ENCODE assay signal across 5 cellular contexts in genomic region chr16:70204668-70205405, GRCh38. TPM values are rescaled to one million over a fixed set of nuclear protein-coding genes. Genes with fewer than 3 reads are reported as not detected.
"Had no signal": no experiment of that assay in that cellular context is flagged by ENCODE, and none has a peak within 500 bp of the region (broad histone marks: within the 10 kb centered on the region; RNA-seq: fewer than 3 reads in every experiment).

No MANE protein-coding gene starts in this region.

RNA-seq across cellular contexts. Expression of gene CLEC18C, which starts 31.2 kb away (rescaled TPM):
- total RNA-seq: activated naive CD4-positive, alpha-beta T cell treated with anti-CD3 and anti-CD28 coated beads, Interleukin-2, amount 50 U/mL, for 72 hours; ascending aorta; bronchial epithelial cell; chondrocyte had no signal
- polyA plus RNA-seq: cardiac muscle cell had no signal
